8 cellular contexts compared by ENCODE assay signal in the genomic region with DNA sequence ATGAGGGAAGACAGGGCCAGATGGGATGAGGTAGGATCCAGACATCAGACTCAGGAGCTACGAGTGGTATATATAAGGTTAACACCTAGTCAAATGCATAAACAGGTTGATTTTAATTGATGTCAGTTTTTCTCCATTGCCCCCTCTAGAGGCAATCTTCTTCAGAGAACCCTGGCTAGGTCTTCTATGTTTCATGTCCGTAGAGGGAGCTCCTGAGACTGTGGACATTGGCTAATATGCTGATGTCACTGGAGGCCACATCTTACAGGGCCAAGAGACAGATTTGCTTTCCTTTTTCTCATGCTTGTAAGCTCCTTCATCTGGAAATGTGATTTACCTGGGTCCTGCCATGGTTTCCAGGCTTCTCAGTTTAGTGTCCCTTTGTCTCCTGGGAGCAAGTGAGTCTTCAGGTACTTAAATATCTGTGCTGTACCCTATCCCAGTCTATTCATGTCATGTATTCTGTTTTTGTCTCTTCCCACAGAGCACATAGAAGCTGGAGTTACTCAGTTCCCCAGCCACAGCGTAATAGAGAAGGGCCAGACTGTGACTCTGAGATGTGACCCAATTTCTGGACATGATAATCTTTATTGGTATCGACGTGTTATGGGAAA.
A peak's percentile ranks its signal among the peaks of the same experiment; 100 is the strongest.
DNase-seq lines count a peak whose midpoint lies in the region; ATAC-seq and TF ChIP-seq lines count a peak whose summit lies in the region.

No MANE protein-coding gene starts in this region.

- peak; percentile 79 for ATAC-seq in HG02571 (IDR thresholded peaks at IDR 0.05; ENCODE audit: unreplicated experiment)
- ATAC-seq in aorta (ENCODE audit: low FRiP score) = no peak

- H3K36me3 ChIP-seq in MG63 = no peaks in the 10 kb centered on the region
- no peaks in the 10 kb centered on the region for H3K36me3 ChIP-seq in kidney epithelial cell (ENCODE audit: control insufficient read depth, insufficient read depth, low read length)
- H3K36me3 ChIP-seq in aorta (ENCODE audit: control insufficient read depth in 1 of 2, insufficient read depth in 2 of 2, low read length in 1 of 2) = no peaks in the 10 kb centered on the region

- intact Hi-C loops in aorta (cut with DNase I) = loop anchor here in 1 of 2 donors (5.0 kb wide), 1 partner anchor 50 kb away; no protein-coding TSS in a partner anchor

- peak; percentile 69 for TF ChIP-seq CTCF in GM13976 (IDR thresholded peaks at IDR 0.05; ENCODE audit: borderline replicate concordance, control extremely low read depth, extremely low read depth, insufficient read depth, missing control alignments)
- TF ChIP-seq CTCF in kidney epithelial cell (IDR thresholded peaks at IDR 0.05; ENCODE audit: insufficient read depth, low read length, poor library complexity, severe bottlenecking) = peak; percentile 88

- in situ Hi-C loops in GM13976 (cut with MboI; ENCODE audit: low sequenced_read_pairs, unreplicated experiment) = no loop called here

- no peak overlapping the region for H3K4me3 ChIP-seq in MG63
- no peak overlapping the region for H3K4me3 ChIP-seq in kidney epithelial cell (ENCODE audit: low read depth, low read length)
- H3K4me3 ChIP-seq in aorta (ENCODE audit: low read length in 2 of 2) = no peak overlapping the region

- H3K4me1 ChIP-seq in aorta (ENCODE audit: control insufficient read depth in 1 of 2, insufficient read depth in 2 of 2, low read length in 2 of 2) = no peaks in the 10 kb centered on the region

- no peaks in the 10 kb centered on the region for H3K9me3 ChIP-seq in MG63
- H3K9me3 ChIP-seq in aorta (ENCODE audit: control insufficient read depth, low read length) = peaks cover 1% of the 10 kb centered on the region

- WGBS in aorta, 2 donors = 67 to 70% methylated on average over 5 of the region's 5 CpGs

- H3K27ac ChIP-seq in aorta (ENCODE audit: low read depth in 1 of 2, low read length in 2 of 2) = no peak overlapping the region

- DNase-seq in CD1c-positive myeloid dendritic cell (ENCODE audit: extremely low spot score) (peak; percentile 75), GM13976 (ENCODE audit: low spot score) (peak; percentile 67), MG63 (peak; percentile 15), amniotic epithelial cell (ENCODE audit: low read depth) (peak; percentile 82), kidney epithelial cell (ENCODE audit: low read depth) (no peak), mesenteric fat pad (ENCODE audit: low spot score) (no peak), aorta (no peak)

- no peaks in the 10 kb centered on the region for H3K27me3 ChIP-seq in MG63
- no peaks in the 10 kb centered on the region for H3K27me3 ChIP-seq in kidney epithelial cell (ENCODE audit: control insufficient read depth, insufficient read depth, low read length)
- no peaks in the 10 kb centered on the region for H3K27me3 ChIP-seq in aorta (ENCODE audit: control insufficient read depth in 1 of 2, insufficient read depth in 2 of 2, low read length in 1 of 2)

Comparison
In these comparisons a context has a peak if more than half of its experiments do, and no peak if none do; other contexts are left out.
1. DNase-seq: peak in CD1c-positive myeloid dendritic cell (single experiment), GM13976 (single experiment), MG63 (single experiment) and amniotic epithelial cell (single experiment); none in kidney epithelial cell (single experiment), mesenteric fat pad (single experiment) and aorta (0 of 2).